ENCODE assay signal across 15 cellular contexts in the genomic region with DNA sequence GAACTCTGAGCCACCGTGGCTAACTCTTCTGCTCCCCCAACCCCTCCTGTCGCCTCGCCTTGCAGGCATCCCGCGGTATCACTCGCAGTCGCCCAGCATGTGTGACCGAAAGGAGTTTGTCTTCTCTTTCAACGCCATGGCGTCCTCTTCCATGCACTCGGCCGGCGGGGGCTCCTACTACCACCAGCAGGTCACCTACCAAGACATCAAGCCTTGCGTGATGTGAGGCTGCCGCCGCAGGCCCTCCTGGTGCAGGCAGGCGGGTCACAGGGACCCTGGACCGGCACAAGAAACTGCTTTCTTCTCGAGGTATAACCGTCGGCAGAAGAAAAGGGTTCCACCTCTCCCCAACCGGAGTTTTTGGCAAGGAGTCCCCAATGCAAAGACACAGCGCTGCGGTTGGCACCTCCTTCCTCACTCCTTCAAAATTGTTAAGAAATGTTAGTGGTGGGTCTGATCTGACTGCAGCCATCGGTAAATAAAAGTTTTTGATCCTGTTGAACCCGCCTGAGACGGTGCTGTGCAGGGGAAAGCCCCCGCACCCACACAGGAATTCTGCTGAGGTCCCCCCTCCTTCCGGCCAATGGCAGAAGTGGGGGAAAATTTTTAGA. TPM values are rescaled to one million over a fixed set of nuclear protein-coding genes. Genes with fewer than 3 reads are reported as not detected.
DNase-seq lines count a peak whose midpoint lies in the region; ATAC-seq and TF ChIP-seq lines count a peak whose summit lies in the region.
"Had no signal": no experiment of that assay in that cellular context is flagged by ENCODE, and none has a peak within 500 bp of the region (broad histone marks: within the 10 kb centered on the region; RNA-seq: fewer than 3 reads in every experiment).

No MANE protein-coding gene starts in this region.

- H3K4me1 ChIP-seq in rectal smooth muscle tissue (ENCODE audit: control insufficient read depth, insufficient read depth, low read length) = peaks cover 6% of the 10 kb centered on the region

- TF ChIP-seq CTCF in glutamatergic neuron (IDR thresholded peaks at IDR 0.05; ENCODE audit: partially characterized antibody, unreplicated experiment) = no peak

- H3K27me3 ChIP-seq in rectal smooth muscle tissue (ENCODE audit: control insufficient read depth, insufficient read depth, low read length) = peaks cover 5% of the 10 kb centered on the region

- peak overlapping the region; percentile 38 for H3K9ac ChIP-seq in rectal smooth muscle tissue (ENCODE audit: low read length)
- H3K9ac ChIP-seq: BLaER1 treated with 17β-estradiol and CSF1 and Interleukin-3, amounts not matched to agents 10 nM and 100 nM had no signal

- peaks cover 6% of the 10 kb centered on the region for H3K36me3 ChIP-seq in rectal smooth muscle tissue (ENCODE audit: control insufficient read depth, insufficient read depth, low read length)
- H3K36me3 ChIP-seq: BLaER1 treated with 17β-estradiol and CSF1 and Interleukin-3, amounts not matched to agents 10 nM and 100 nM; gastrocnemius medialis had no signal

- peak overlapping the region; percentile 33 for H3K4me3 Mint-ChIP-seq in activated T-helper 1 cell treated with anti-CD3 and anti-CD28 coated beads, Interleukin-12 subunit alpha, Interleukin-12 subunit beta, Interleukin-2, Interleukin-4 antibody, amounts not matched to agents 30 ng/mL and 10 ng/mL and 1 ng/mL, durations not matched to agents 14 hours and 24 hours and 36 hours
- H3K4me3 Mint-ChIP-seq in glutamatergic neuron (ENCODE audit: unreplicated experiment) = peak overlapping the region; percentile 49
- H3K4me3 Mint-ChIP-seq: activated naive CD8-positive, alpha-beta T cell treated with anti-CD3 and anti-CD28 coated beads, Interleukin-2, amount 10 ng/mL, durations not matched to agents 7 days and 5 days had no signal

- peaks cover 3% of the 10 kb centered on the region for H3K36me3 Mint-ChIP-seq in activated T-helper 1 cell treated with anti-CD3 and anti-CD28 coated beads, Interleukin-12 subunit alpha, Interleukin-12 subunit beta, Interleukin-2, Interleukin-4 antibody, amounts not matched to agents 30 ng/mL and 10 ng/mL and 1 ng/mL, durations not matched to agents 14 hours and 24 hours and 36 hours (ENCODE audit: low read depth)
- no peaks in the 10 kb centered on the region for H3K36me3 Mint-ChIP-seq in glutamatergic neuron (ENCODE audit: unreplicated experiment)
- H3K36me3 Mint-ChIP-seq: activated naive CD8-positive, alpha-beta T cell treated with anti-CD3 and anti-CD28 coated beads, Interleukin-2, amount 10 ng/mL, durations not matched to agents 7 days and 5 days had no signal

- H3K27ac ChIP-seq in rectal smooth muscle tissue (ENCODE audit: low read depth, low read length) = peak overlapping the region; percentile 95
- H3K27ac ChIP-seq: BLaER1 treated with 17β-estradiol and CSF1 and Interleukin-3, amounts not matched to agents 10 nM and 100 nM; gastrocnemius medialis had no signal

- peak overlapping the region; percentile 53 for H3K27ac Mint-ChIP-seq in activated T-helper 1 cell treated with anti-CD3 and anti-CD28 coated beads, Interleukin-12 subunit alpha, Interleukin-12 subunit beta, Interleukin-2, Interleukin-4 antibody, amounts not matched to agents 30 ng/mL and 10 ng/mL and 1 ng/mL, durations not matched to agents 14 hours and 24 hours and 36 hours
- no peak overlapping the region for H3K27ac Mint-ChIP-seq in glutamatergic neuron (ENCODE audit: unreplicated experiment)
- H3K27ac Mint-ChIP-seq: activated naive CD8-positive, alpha-beta T cell treated with anti-CD3 and anti-CD28 coated beads, Interleukin-2, amount 10 ng/mL, durations not matched to agents 7 days and 5 days had no signal

- peak; percentile 58 for DNase-seq in ELF-1 (ENCODE audit: low read depth, low spot score)
- no peak for DNase-seq in activated T-helper 1 cell treated with anti-CD3 and anti-CD28 coated beads, Interleukin-12 subunit alpha, Interleukin-12 subunit beta, Interleukin-2, Interleukin-4 antibody, amounts not matched to agents 30 ng/mL and 10 ng/mL and 1 ng/mL, durations not matched to agents 14 hours and 24 hours and 36 hours (ENCODE audit: low spot score)
- no peak for DNase-seq in glutamatergic neuron
- DNase-seq in GM03348 (ENCODE audit: low spot score) = no peak
- no peak for DNase-seq in dermis blood vessel endothelial cell
- DNase-seq: activated naive CD8-positive, alpha-beta T cell treated with anti-CD3 and anti-CD28 coated beads, Interleukin-2, amount 10 ng/mL, durations not matched to agents 7 days and 5 days; gastrocnemius medialis; NCI-H1092 treated with DMSO at 0.1 percent for 48 hours; RPMI8226 had no signal

- peaks cover 10% of the 10 kb centered on the region for H3K4me1 Mint-ChIP-seq in activated T-helper 1 cell treated with anti-CD3 and anti-CD28 coated beads, Interleukin-12 subunit alpha, Interleukin-12 subunit beta, Interleukin-2, Interleukin-4 antibody, amounts not matched to agents 30 ng/mL and 10 ng/mL and 1 ng/mL, durations not matched to agents 14 hours and 24 hours and 36 hours (ENCODE audit: low read depth)
- H3K4me1 Mint-ChIP-seq in glutamatergic neuron (ENCODE audit: low read depth, unreplicated experiment) = peaks cover 12% of the 10 kb centered on the region

- H3K27me3 Mint-ChIP-seq in activated T-helper 1 cell treated with anti-CD3 and anti-CD28 coated beads, Interleukin-12 subunit alpha, Interleukin-12 subunit beta, Interleukin-2, Interleukin-4 antibody, amounts not matched to agents 30 ng/mL and 10 ng/mL and 1 ng/mL, durations not matched to agents 14 hours and 24 hours and 36 hours (ENCODE audit: insufficient read depth) = peaks cover 52% of the 10 kb centered on the region
- peaks cover 29% of the 10 kb centered on the region for H3K27me3 Mint-ChIP-seq in glutamatergic neuron (ENCODE audit: unreplicated experiment)

- no peaks in the 10 kb centered on the region for H3K9me3 Mint-ChIP-seq in activated T-helper 1 cell treated with anti-CD3 and anti-CD28 coated beads, Interleukin-12 subunit alpha, Interleukin-12 subunit beta, Interleukin-2, Interleukin-4 antibody, amounts not matched to agents 30 ng/mL and 10 ng/mL and 1 ng/mL, durations not matched to agents 14 hours and 24 hours and 36 hours
- peaks cover 14% of the 10 kb centered on the region for H3K9me3 Mint-ChIP-seq in glutamatergic neuron (ENCODE audit: unreplicated experiment)
- H3K9me3 Mint-ChIP-seq: activated naive CD8-positive, alpha-beta T cell treated with anti-CD3 and anti-CD28 coated beads, Interleukin-2, amount 10 ng/mL, durations not matched to agents 7 days and 5 days had no signal

- no peak for ATAC-seq in HG02571 (IDR thresholded peaks at IDR 0.05; ENCODE audit: unreplicated experiment)
- ATAC-seq in GM18517 (IDR thresholded peaks at IDR 0.05; ENCODE audit: unreplicated experiment) = no peak
- ATAC-seq: gastrocnemius medialis had no signal

- H3K4me3 ChIP-seq in rectal smooth muscle tissue (ENCODE audit: low read length) = peak overlapping the region; percentile 80
- H3K4me3 ChIP-seq: BLaER1 treated with 17β-estradiol and CSF1 and Interleukin-3, amounts not matched to agents 10 nM and 100 nM; gastrocnemius medialis had no signal

- intact Hi-C loops in activated T-helper 1 cell treated with anti-CD3 and anti-CD28 coated beads, Interleukin-12 subunit alpha, Interleukin-12 subunit beta, Interleukin-2, Interleukin-4 antibody, amounts not matched to agents 30 ng/mL and 10 ng/mL and 1 ng/mL, durations not matched to agents 14 hours and 24 hours and 36 hours (cut with micrococcal nuclease) = no loop called here

RNA-seq across cellular contexts. Expression of a gene that starts 2.6 kb away (rescaled TPM):
- total RNA-seq in activated T-helper 1 cell treated with anti-CD3 and anti-CD28 coated beads, Interleukin-12 subunit alpha, Interleukin-12 subunit beta, Interleukin-2, Interleukin-4 antibody, amounts not matched to agents 30 ng/mL and 10 ng/mL and 1 ng/mL, durations not matched to agents 14 hours and 24 hours and 36 hours = not detected in 2 replicates
- total RNA-seq in glutamatergic neuron (ENCODE audit: unreplicated experiment) (not detected), dermis blood vessel endothelial cell (0.14 and 0.17 TPM in 2 replicates)
- total RNA-seq: activated CD8-positive, alpha-beta memory T cell treated with anti-CD3 and anti-CD28 coated beads for 36 hours; activated naive CD8-positive, alpha-beta T cell treated with anti-CD3 and anti-CD28 coated beads, Interleukin-2, amount 10 ng/mL, durations not matched to agents 7 days and 5 days had no signal

RNA-seq across cellular contexts. Expression of a gene that starts 42.1 kb away (rescaled TPM):
- 30.6 and 31.8 TPM in 2 replicates for total RNA-seq in activated T-helper 1 cell treated with anti-CD3 and anti-CD28 coated beads, Interleukin-12 subunit alpha, Interleukin-12 subunit beta, Interleukin-2, Interleukin-4 antibody, amounts not matched to agents 30 ng/mL and 10 ng/mL and 1 ng/mL, durations not matched to agents 14 hours and 24 hours and 36 hours
- total RNA-seq in glutamatergic neuron (ENCODE audit: unreplicated experiment) = 27.7 TPM
- 14.5 and 17.7 TPM in 2 replicates for total RNA-seq in dermis blood vessel endothelial cell

RNA-seq across cellular contexts. Expression of a gene that starts 53.7 kb away (rescaled TPM):
- total RNA-seq in activated T-helper 1 cell treated with anti-CD3 and anti-CD28 coated beads, Interleukin-12 subunit alpha, Interleukin-12 subunit beta, Interleukin-2, Interleukin-4 antibody, amounts not matched to agents 30 ng/mL and 10 ng/mL and 1 ng/mL, durations not matched to agents 14 hours and 24 hours and 36 hours = not detected in 2 replicates
- total RNA-seq in glutamatergic neuron (ENCODE audit: unreplicated experiment) (not detected), dermis blood vessel endothelial cell (2.2 and 8.1 TPM in 2 replicates)
- total RNA-seq: activated CD8-positive, alpha-beta memory T cell treated with anti-CD3 and anti-CD28 coated beads for 36 hours; activated naive CD8-positive, alpha-beta T cell treated with anti-CD3 and anti-CD28 coated beads, Interleukin-2, amount 10 ng/mL, durations not matched to agents 7 days and 5 days; NCI-H460 had no signal
